In genomic region chr15:92521624-92522008, GRCh38 we compare ENCODE assay signal across 9 cellular contexts.
DNase-seq lines count a peak whose midpoint lies in the region; ATAC-seq, FAIRE-seq and TF ChIP-seq lines count a peak whose summit lies in the region.
"Had no signal": no experiment of that assay in that cellular context is flagged by ENCODE, and none has a peak within 500 bp of the region (broad histone marks: within the 10 kb centered on the region; RNA-seq: fewer than 3 reads in every experiment).

No MANE protein-coding gene starts in this region.

- no peak overlapping the region for H3K4me3 Mint-ChIP-seq in endothelial cell (ENCODE audit: unreplicated experiment)
- no peak overlapping the region for H3K4me3 Mint-ChIP-seq in stimulated activated memory B cell treated with anti-CD40 and anti-IgM and Interleukin-4, amounts not matched to agents 10 μg/mL and 1 μg/mL and 100 μg/mL, for 72 hours
- H3K4me3 Mint-ChIP-seq: activated B cell treated with CpG ODN at 0.5 μM for 24 hours had no signal

- H3K4me1 Mint-ChIP-seq in endothelial cell (ENCODE audit: unreplicated experiment) = peaks cover 12% of the 10 kb centered on the region
- peaks cover 5% of the 10 kb centered on the region for H3K4me1 Mint-ChIP-seq in stimulated activated memory B cell treated with anti-CD40 and anti-IgM and Interleukin-4, amounts not matched to agents 10 μg/mL and 1 μg/mL and 100 μg/mL, for 72 hours

- FAIRE-seq in GM19239 (lab: Jason Lieb, UNC) = peak; percentile 87

- peak; percentile 74 for TF ChIP-seq CTCF in endothelial cell (IDR thresholded peaks at IDR 0.05; ENCODE audit: unreplicated experiment)

- DNase-seq in COLO829 (ENCODE audit: low spot score) (peak; percentile 80), GM19239 (ENCODE audit: insufficient read length, low spot score) (peak; percentile 26), NCI-H226 (peak; percentile 59), endothelial cell (ENCODE audit: low spot score) (peak; percentile 78), midbrain (lab: John Stamatoyannopoulos, UW) (peak; percentile 79)
- DNase-seq in activated CD4-positive, alpha-beta T cell treated with anti-CD3 and anti-CD28 coated beads, Interleukin-2, amount 50 U/mL, for 1 hour = peak; percentile 36
- DNase-seq: activated B cell treated with CpG ODN at 0.5 μM for 24 hours had no signal

- H3K27me3 Mint-ChIP-seq in endothelial cell (ENCODE audit: unreplicated experiment) = peaks cover 5% of the 10 kb centered on the region
- peaks cover 10% of the 10 kb centered on the region for H3K27me3 Mint-ChIP-seq in stimulated activated memory B cell treated with anti-CD40 and anti-IgM and Interleukin-4, amounts not matched to agents 10 μg/mL and 1 μg/mL and 100 μg/mL, for 72 hours
- H3K27me3 Mint-ChIP-seq: activated B cell treated with CpG ODN at 0.5 μM for 24 hours had no signal

- H3K27ac Mint-ChIP-seq in endothelial cell (ENCODE audit: unreplicated experiment) = no peak overlapping the region
- H3K27ac Mint-ChIP-seq in stimulated activated memory B cell treated with anti-CD40 and anti-IgM and Interleukin-4, amounts not matched to agents 10 μg/mL and 1 μg/mL and 100 μg/mL, for 72 hours = no peak overlapping the region
- H3K27ac Mint-ChIP-seq: activated B cell treated with CpG ODN at 0.5 μM for 24 hours had no signal

- H3K9me3 Mint-ChIP-seq in endothelial cell (ENCODE audit: unreplicated experiment) = no peaks in the 10 kb centered on the region
- peaks cover 5% of the 10 kb centered on the region for H3K9me3 Mint-ChIP-seq in stimulated activated memory B cell treated with anti-CD40 and anti-IgM and Interleukin-4, amounts not matched to agents 10 μg/mL and 1 μg/mL and 100 μg/mL, for 72 hours
- H3K9me3 Mint-ChIP-seq: activated B cell treated with CpG ODN at 0.5 μM for 24 hours had no signal

- no peaks in the 10 kb centered on the region for H3K36me3 Mint-ChIP-seq in endothelial cell (ENCODE audit: low read depth, unreplicated experiment)
- no peaks in the 10 kb centered on the region for H3K36me3 Mint-ChIP-seq in stimulated activated memory B cell treated with anti-CD40 and anti-IgM and Interleukin-4, amounts not matched to agents 10 μg/mL and 1 μg/mL and 100 μg/mL, for 72 hours

- peak; percentile 90 for ATAC-seq in HG03159 (IDR thresholded peaks at IDR 0.05; ENCODE audit: unreplicated experiment)
- peak; percentile 50 for ATAC-seq in stimulated activated memory B cell treated with anti-CD40 and anti-IgM and Interleukin-4, amounts not matched to agents 10 μg/mL and 1 μg/mL and 100 μg/mL, for 72 hours

Comparison
In these comparisons a context has a peak if more than half of its experiments do, and no peak if none do; other contexts are left out.
1. Peak in every context shown above with its lines: DNase-seq and ATAC-seq.
2. DNase-seq: peak in every context shown above with its lines; median percentile 80 in COLO829; 79 in midbrain; 78 in endothelial cell; 59 in NCI-H226; 36 in activated CD4-positive, alpha-beta T cell treated with anti-CD3 and anti-CD28 coated beads, Interleukin-2, amount 50 U/mL, for 1 hour; 26 in GM19239.